1 cellular context compared by ENCODE assay signal in the genomic region with DNA sequence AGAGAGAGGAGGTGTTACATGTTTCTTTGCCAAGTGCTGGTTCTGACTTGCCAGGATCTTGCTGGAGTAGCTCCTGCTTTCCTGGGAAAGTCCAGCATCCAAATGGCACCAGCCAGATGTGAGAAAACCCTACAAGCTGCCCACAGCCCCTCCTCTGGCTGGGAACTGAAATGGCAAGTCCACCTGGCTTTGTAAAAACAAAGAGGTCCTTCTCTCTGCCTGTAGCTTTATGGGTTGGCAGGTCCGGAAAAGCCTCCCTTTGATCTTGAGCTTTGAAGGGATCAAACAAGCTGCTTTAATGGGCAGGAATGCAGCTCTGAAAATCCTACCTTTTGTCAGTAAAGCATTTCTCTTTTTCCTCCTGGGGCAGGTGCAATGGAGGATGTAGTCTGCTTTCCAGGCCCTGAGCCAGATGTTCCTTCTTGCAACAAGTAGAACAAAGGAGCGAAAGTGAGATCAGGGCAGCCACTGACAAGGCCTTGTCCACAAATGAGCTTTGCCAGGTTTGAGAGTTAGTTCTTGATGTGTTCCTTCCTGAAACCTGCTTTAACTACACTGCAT.
A peak's percentile ranks its signal among the peaks of the same experiment; 100 is the strongest.
TF ChIP-seq lines count a peak whose summit lies in the region.

No MANE protein-coding gene starts in this region.

TF ChIP-seq in HepG2, 621 proteins besides CTCF, POLR2A, EP300 and RAD21 (continued from another document and continues in another):
- TF ChIP-seq, protein P1, sequence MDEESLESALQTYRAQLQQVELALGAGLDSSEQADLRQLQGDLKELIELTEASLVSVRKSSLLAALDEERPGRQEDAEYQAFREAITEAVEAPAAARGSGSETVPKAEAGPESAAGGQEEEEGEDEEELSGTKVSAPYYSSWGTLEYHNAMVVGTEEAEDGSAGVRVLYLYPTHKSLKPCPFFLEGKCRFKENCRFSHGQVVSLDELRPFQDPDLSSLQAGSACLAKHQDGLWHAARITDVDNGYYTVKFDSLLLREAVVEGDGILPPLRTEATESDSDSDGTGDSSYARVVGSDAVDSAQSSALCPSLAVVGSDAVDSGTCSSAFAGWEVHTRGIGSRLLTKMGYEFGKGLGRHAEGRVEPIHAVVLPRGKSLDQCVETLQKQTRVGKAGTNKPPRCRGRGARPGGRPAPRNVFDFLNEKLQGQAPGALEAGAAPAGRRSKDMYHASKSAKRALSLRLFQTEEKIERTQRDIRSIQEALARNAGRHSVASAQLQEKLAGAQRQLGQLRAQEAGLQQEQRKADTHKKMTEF (CRISPR knock-in tag; IDR thresholded peaks at IDR 0.05) = no peak
- TF ChIP-seq ZNF251 (CRISPR knock-in tag; IDR thresholded peaks at IDR 0.05) (no peak), NCOR1 (IDR thresholded peaks at IDR 0.05; ENCODE audit: borderline replicate concordance, low read length) (no peak), TCF12 (IDR thresholded peaks at IDR 0.05) (no peak), TCF12 (CRISPR knock-in tag; IDR thresholded peaks at IDR 0.05) (0 out of 2 replicates have a peak, but pooled peaks have one; percentile 48), MEIS1 (CRISPR knock-in tag; IDR thresholded peaks at IDR 0.05; ENCODE audit: borderline replicate concordance) (no peak), FOXJ3 (CRISPR knock-in tag; IDR thresholded peaks at IDR 0.05; ENCODE audit: borderline replicate concordance) (no peak), FOSL2 (CRISPR knock-in tag; IDR thresholded peaks at IDR 0.05) (peak; percentile 50; the same call in 1 of the 2 replicates), RARA (CRISPR knock-in tag; IDR thresholded peaks at IDR 0.05) (peak; percentile 42; the same call in 1 of the 2 replicates), HNRNPUL1 (IDR thresholded peaks at IDR 0.05; ENCODE audit: low read depth, low read length) (no peak), ETV5 (CRISPR knock-in tag; IDR thresholded peaks at IDR 0.05; ENCODE audit: borderline replicate concordance) (peak; percentile 75), ZNF10 (CRISPR knock-in tag; IDR thresholded peaks at IDR 0.05; ENCODE audit: borderline replicate concordance, low read depth) (no peak), KMT2A (CRISPR knock-in tag; IDR thresholded peaks at IDR 0.05) (no peak), SOX6 (IDR thresholded peaks at IDR 0.05) (no peak), SOX6 (CRISPR knock-in tag; IDR thresholded peaks at IDR 0.05) (peak; percentile 93), PBX2 (CRISPR knock-in tag; IDR thresholded peaks at IDR 0.05) (no peak), ZNF441 (CRISPR knock-in tag; IDR thresholded peaks at IDR 0.05; ENCODE audit: borderline replicate concordance) (no peak), TP53 (CRISPR knock-in tag; conservative IDR thresholded peaks at IDR 0.05) (no peak), ZKSCAN1 (IDR thresholded peaks at IDR 0.05; ENCODE audit: low read length) (no peak), ZNF235 (CRISPR knock-in tag; IDR thresholded peaks at IDR 0.05; ENCODE audit: borderline replicate concordance) (no peak), U2AF2 (IDR thresholded peaks at IDR 0.05; ENCODE audit: low read depth, low read length) (no peak), ZFP36 (IDR thresholded peaks at IDR 0.05; ENCODE audit: borderline replicate concordance, low read depth, low read length, partially characterized antibody) (no peak), SOX13 (IDR thresholded peaks at IDR 0.05) (0 out of 2 replicates have a peak, but pooled peaks have one; percentile 57), SOX13 (CRISPR knock-in tag; conservative IDR thresholded peaks at IDR 0.05 in 1 of 2, IDR thresholded peaks at IDR 0.05 in 1 of 2) (peak in 1 of 2 experiments; percentile 86; a peak in 2 of 4 replicates), XRCC5 (optimal IDR thresholded peaks at IDR 0.05; ENCODE audit: low read length) (peak; percentile 78), PITX1 (CRISPR knock-in tag; IDR thresholded peaks at IDR 0.05) (peak; percentile 89), ZFP90 (CRISPR knock-in tag; IDR thresholded peaks at IDR 0.05; ENCODE audit: borderline replicate concordance) (no peak), ZNF180 (CRISPR knock-in tag; IDR thresholded peaks at IDR 0.05; ENCODE audit: borderline replicate concordance, low read depth) (no peak), ZNF713 (CRISPR knock-in tag; IDR thresholded peaks at IDR 0.05) (no peak), HES4 (CRISPR knock-in tag; IDR thresholded peaks at IDR 0.05; ENCODE audit: borderline replicate concordance) (no peak), TCF7L2 (IDR thresholded peaks at IDR 0.05; ENCODE audit: low read depth, low read length) (peak; percentile 41; the same call in 1 of the 2 replicates), ZNF44 (CRISPR knock-in tag; IDR thresholded peaks at IDR 0.05) (no peak), ZNF678 (CRISPR knock-in tag; IDR thresholded peaks at IDR 0.05) (no peak), ZNF772 (CRISPR knock-in tag; IDR thresholded peaks at IDR 0.05) (no peak), ZNF619 (CRISPR knock-in tag; IDR thresholded peaks at IDR 0.05) (no peak), HNF1B (CRISPR knock-in tag; IDR thresholded peaks at IDR 0.05) (peak; percentile 53; the same call in 1 of the 2 replicates), SOX5 (CRISPR knock-in tag; IDR thresholded peaks at IDR 0.05; ENCODE audit: borderline replicate concordance) (peak; percentile 90), ZIK1 (CRISPR knock-in tag; IDR thresholded peaks at IDR 0.05; ENCODE audit: borderline replicate concordance, low read depth) (no peak), POGZ (CRISPR knock-in tag; IDR thresholded peaks at IDR 0.05) (peak; percentile 53; the same call in 1 of the 2 replicates), SMC3 (IDR thresholded peaks at IDR 0.05; ENCODE audit: low read length) (0 out of 2 replicates have a peak, but pooled peaks have one; percentile 3), SAFB2 (CRISPR knock-in tag; IDR thresholded peaks at IDR 0.05; ENCODE audit: borderline replicate concordance, low read depth) (no peak), PAF1 (CRISPR knock-in tag; IDR thresholded peaks at IDR 0.05) (no peak), MYC (CRISPR knock-in tag; IDR thresholded peaks at IDR 0.05; ENCODE audit: borderline replicate concordance) (no peak), CEBPG (CRISPR knock-in tag; IDR thresholded peaks at IDR 0.05) (no peak), ISL2 (CRISPR knock-in tag; IDR thresholded peaks at IDR 0.05) (peak; percentile 92), KDM3A (CRISPR knock-in tag; IDR thresholded peaks at IDR 0.05; ENCODE audit: low read depth) (no peak), ZMYM3 (CRISPR knock-in tag; IDR thresholded peaks at IDR 0.05) (peak; percentile 43; the same call in 1 of the 2 replicates), FOSL1 (CRISPR knock-in tag; IDR thresholded peaks at IDR 0.05; ENCODE audit: borderline replicate concordance) (no peak), LRRFIP1 (CRISPR knock-in tag; conservative IDR thresholded peaks at IDR 0.05) (no peak), TMF1 (CRISPR knock-in tag; IDR thresholded peaks at IDR 0.05; ENCODE audit: low read depth) (no peak), AHR (CRISPR knock-in tag; IDR thresholded peaks at IDR 0.05) (no peak), TEAD2 (CRISPR knock-in tag; IDR thresholded peaks at IDR 0.05) (no peak), RNF2 (conservative IDR thresholded peaks at IDR 0.05; ENCODE audit: low read depth) (no peak), TFE3 (CRISPR knock-in tag; IDR thresholded peaks at IDR 0.05) (no peak), NR1H2 (CRISPR knock-in tag; IDR thresholded peaks at IDR 0.05; ENCODE audit: borderline replicate concordance, low read depth) (no peak)
- TF ChIP-seq, protein P2, sequence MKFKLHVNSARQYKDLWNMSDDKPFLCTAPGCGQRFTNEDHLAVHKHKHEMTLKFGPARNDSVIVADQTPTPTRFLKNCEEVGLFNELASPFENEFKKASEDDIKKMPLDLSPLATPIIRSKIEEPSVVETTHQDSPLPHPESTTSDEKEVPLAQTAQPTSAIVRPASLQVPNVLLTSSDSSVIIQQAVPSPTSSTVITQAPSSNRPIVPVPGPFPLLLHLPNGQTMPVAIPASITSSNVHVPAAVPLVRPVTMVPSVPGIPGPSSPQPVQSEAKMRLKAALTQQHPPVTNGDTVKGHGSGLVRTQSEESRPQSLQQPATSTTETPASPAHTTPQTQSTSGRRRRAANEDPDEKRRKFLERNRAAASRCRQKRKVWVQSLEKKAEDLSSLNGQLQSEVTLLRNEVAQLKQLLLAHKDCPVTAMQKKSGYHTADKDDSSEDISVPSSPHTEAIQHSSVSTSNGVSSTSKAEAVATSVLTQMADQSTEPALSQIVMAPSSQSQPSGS (CRISPR knock-in tag; IDR thresholded peaks at IDR 0.05) = no peak
- TF ChIP-seq, protein P3, sequence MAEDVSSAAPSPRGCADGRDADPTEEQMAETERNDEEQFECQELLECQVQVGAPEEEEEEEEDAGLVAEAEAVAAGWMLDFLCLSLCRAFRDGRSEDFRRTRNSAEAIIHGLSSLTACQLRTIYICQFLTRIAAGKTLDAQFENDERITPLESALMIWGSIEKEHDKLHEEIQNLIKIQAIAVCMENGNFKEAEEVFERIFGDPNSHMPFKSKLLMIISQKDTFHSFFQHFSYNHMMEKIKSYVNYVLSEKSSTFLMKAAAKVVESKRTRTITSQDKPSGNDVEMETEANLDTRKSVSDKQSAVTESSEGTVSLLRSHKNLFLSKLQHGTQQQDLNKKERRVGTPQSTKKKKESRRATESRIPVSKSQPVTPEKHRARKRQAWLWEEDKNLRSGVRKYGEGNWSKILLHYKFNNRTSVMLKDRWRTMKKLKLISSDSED (CRISPR knock-in tag; IDR thresholded peaks at IDR 0.05) = no peak
- TF ChIP-seq, protein P4, sequence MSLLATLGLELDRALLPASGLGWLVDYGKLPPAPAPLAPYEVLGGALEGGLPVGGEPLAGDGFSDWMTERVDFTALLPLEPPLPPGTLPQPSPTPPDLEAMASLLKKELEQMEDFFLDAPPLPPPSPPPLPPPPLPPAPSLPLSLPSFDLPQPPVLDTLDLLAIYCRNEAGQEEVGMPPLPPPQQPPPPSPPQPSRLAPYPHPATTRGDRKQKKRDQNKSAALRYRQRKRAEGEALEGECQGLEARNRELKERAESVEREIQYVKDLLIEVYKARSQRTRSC (CRISPR knock-in tag; IDR thresholded peaks at IDR 0.05; ENCODE audit: low read depth) = no peak
